ENCODE assay signal across 12 cellular contexts in the genomic region with DNA sequence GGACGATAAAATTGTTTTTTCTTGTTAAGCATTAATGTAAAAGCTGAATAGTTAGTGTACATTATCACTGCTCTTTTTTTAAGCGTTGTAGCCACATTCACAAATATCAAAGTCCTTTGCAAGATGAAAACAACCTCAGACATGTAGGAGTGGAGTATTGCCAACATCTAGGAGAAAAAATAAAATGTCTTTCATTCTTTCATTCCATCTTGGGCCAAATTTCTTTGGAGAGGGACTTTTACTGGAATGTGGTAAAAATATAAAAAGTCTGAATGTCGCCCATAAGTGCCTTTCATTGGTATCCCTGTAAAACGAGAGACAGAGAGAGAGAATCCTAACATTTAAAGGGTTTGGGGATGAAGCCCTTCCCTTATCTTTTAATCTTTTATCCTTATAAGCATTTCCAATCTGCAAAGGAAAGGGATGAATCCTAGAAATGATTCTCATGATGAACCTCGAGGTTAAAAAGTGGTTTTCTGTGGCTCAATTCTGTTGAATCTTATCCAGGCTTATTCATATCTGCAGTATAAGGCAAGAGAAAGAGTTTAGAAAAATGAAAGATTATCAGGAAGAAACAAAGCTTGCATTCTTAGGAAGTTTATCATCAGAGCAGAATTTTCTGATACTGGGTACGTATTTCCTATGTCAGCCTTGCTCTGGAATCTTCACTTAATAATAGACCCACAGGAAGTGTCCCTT.
DNase-seq lines count a peak whose midpoint lies in the region; ATAC-seq and TF ChIP-seq lines count a peak whose summit lies in the region.
"Had no signal": no experiment of that assay in that cellular context is flagged by ENCODE, and none has a peak within 500 bp of the region (broad histone marks: within the 10 kb centered on the region; RNA-seq: fewer than 3 reads in every experiment).

No MANE protein-coding gene starts in this region.

- H2BK5ac ChIP-seq in mesendoderm (ENCODE audit: low read length): no peak overlapping the region

- H3K4me1 ChIP-seq in Panc1 (ENCODE audit: control insufficient read depth, insufficient read depth, low read length): peaks cover 13% of the 10 kb centered on the region
- H3K4me1 ChIP-seq in mucosa of descending colon (ENCODE audit: low read depth): no peaks in the 10 kb centered on the region
- H3K4me1 ChIP-seq in mesendoderm (ENCODE audit: control insufficient read depth, low read depth, low read length): peaks cover 7% of the 10 kb centered on the region

- peaks cover 3% of the 10 kb centered on the region for H3K27me3 Mint-ChIP-seq in nephron (ENCODE audit: low read depth)

- no peak overlapping the region for H3K4me2 ChIP-seq in mesendoderm (ENCODE audit: low read length)

- no peaks in the 10 kb centered on the region for H3K9me3 ChIP-seq in Panc1 (ENCODE audit: control insufficient read depth, insufficient read depth, low read depth, low read length)
- H3K9me3 ChIP-seq in mucosa of descending colon: no peaks in the 10 kb centered on the region

- no peak overlapping the region for H2BK15ac ChIP-seq in mesendoderm (replicated peaks; ENCODE audit: low read depth)

- TF ChIP-seq CTCF in AG09309 (IDR thresholded peaks at IDR 0.05; ENCODE audit: control insufficient read depth, insufficient read depth, low read depth, low read length, missing control alignments): no peak
- no peak for TF ChIP-seq CTCF in Panc1 (IDR thresholded peaks at IDR 0.05)
- no peak for TF ChIP-seq CTCF in nephron (IDR thresholded peaks at IDR 0.05; ENCODE audit: unreplicated experiment in 3 of 3)
- no peak for TF ChIP-seq CTCF in mucosa of descending colon (IDR thresholded peaks at IDR 0.05)

- H4K5ac ChIP-seq in mesendoderm (ENCODE audit: low read length): no peak overlapping the region

- no peak overlapping the region for H3K23ac ChIP-seq in mesendoderm (ENCODE audit: low read length)

- no peaks in the 10 kb centered on the region for H3K9me3 Mint-ChIP-seq in nephron

- no peak overlapping the region for H3K4me3 Mint-ChIP-seq in nephron

- in situ Hi-C loops in Panc1 (cut with HindIII; ENCODE audit: low pct_unique_long_range_greater_than_20kb, low sequenced_read_pairs): no loop called here

- peak; percentile 72 for DNase-seq in AG09309 (ENCODE audit: low read depth)
- DNase-seq in Panc1 (ENCODE audit: low read depth, low spot score): no peak
- peak; percentile 62 for DNase-seq in dedifferentiated amniotic fluid mesenchymal stem cell (ENCODE audit: extremely low spot score)
- no peak for DNase-seq in mucosa of descending colon
- DNase-seq in mesendoderm: no peak
- DNase-seq in NCI-H526 treated with DMSO at 0.1 percent for 48 hours (lab: John Stamatoyannopoulos, UW): no peak
- DNase-seq: activated gamma-delta T cell treated with Interleukin-2 at 50 U/mL for 16 hours; central memory CD4-positive, alpha-beta T cell; DMS 273 treated with DMSO at 0.1 percent for 48 hours had no signal

- no peak overlapping the region for H2AK5ac ChIP-seq in mesendoderm (ENCODE audit: low read length)

- CTCF ChIA-PET in Panc1 (lab: Charles Lee): no interaction called here

- H3K36me3 ChIP-seq in Panc1 (ENCODE audit: control insufficient read depth, insufficient read depth, low read length) (no peaks in the 10 kb centered on the region), mucosa of descending colon (ENCODE audit: low read depth) (no peaks in the 10 kb centered on the region), mesendoderm (ENCODE audit: control insufficient read depth, insufficient read depth, low read length) (no peaks in the 10 kb centered on the region)

- no peak overlapping the region for H3K56ac ChIP-seq in mesendoderm (ENCODE audit: low read length)

- no CpG with 5 or more reads among the region's 6 CpGs for WGBS in mesendoderm (ENCODE audit: extremely low coverage, insufficient coverage, low lambda C conversion rate)

- H3K27ac ChIP-seq in Panc1 (ENCODE audit: low read length) (peak overlapping the region; percentile 25; the same call in 1 of the 2 replicates), mesendoderm (ENCODE audit: low read depth, low read length) (no peak overlapping the region)

- H3K4me1 Mint-ChIP-seq in nephron: peaks cover 67% of the 10 kb centered on the region

- H2BK120ac ChIP-seq in mesendoderm (ENCODE audit: low read depth, low read length): no peak overlapping the region

- no peak overlapping the region for H3K4ac ChIP-seq in mesendoderm (ENCODE audit: low read depth, low read length)

- H3K79me1 ChIP-seq in mesendoderm (ENCODE audit: low read length): no peaks in the 10 kb centered on the region

- no peaks in the 10 kb centered on the region for H3K36me3 Mint-ChIP-seq in nephron (ENCODE audit: low read depth)

- H3K27me3 ChIP-seq in Panc1 (ENCODE audit: control insufficient read depth, insufficient read depth, low read length) (no peaks in the 10 kb centered on the region), mesendoderm (ENCODE audit: insufficient read depth, low read length, poor library complexity) (no peaks in the 10 kb centered on the region)

- no peak for ATAC-seq in Panc1
- ATAC-seq in mucosa of descending colon: no peak
- no peak for ATAC-seq in HG03439 (IDR thresholded peaks at IDR 0.05; ENCODE audit: unreplicated experiment)

- no peak overlapping the region for H4K8ac ChIP-seq in mesendoderm (ENCODE audit: low read depth, low read length)

- H3K18ac ChIP-seq in mesendoderm (ENCODE audit: low read length): no peak overlapping the region

- POLR2A ChIA-PET in Panc1 (lab: Charles Lee): no interaction called here

- BruUV-seq in Panc1 (replicated peaks; lab: Mats Ljungman, UMichigan): no TSS peak

- H3K4me3 ChIP-seq in AG09309 (ENCODE audit: control insufficient read depth, low read depth, low read length) (no peak overlapping the region), Panc1 (ENCODE audit: low read depth in 2 of 2, low read length in 2 of 2) (no peak overlapping the region), mucosa of descending colon (no peak overlapping the region), mesendoderm (ENCODE audit: low read length) (no peak overlapping the region)
- H3K4me3 ChIP-seq: skin epidermis had no signal

- H3K79me2 ChIP-seq in mesendoderm (ENCODE audit: control insufficient read depth, insufficient read depth, low read length): no peaks in the 10 kb centered on the region

- no peak overlapping the region for H3K9ac ChIP-seq in mesendoderm (ENCODE audit: low read length)

- intact Hi-C loops in Panc1 (cut with micrococcal nuclease; ENCODE audit: unreplicated experiment) (no loop called here), mucosa of descending colon (cut with DNase I, micrococcal nuclease) (loop anchor here in 1 of 2 donors (10.0 kb wide), 1 partner anchor 1082 kb away; no protein-coding TSS in a partner anchor)

- peak overlapping the region; percentile 93 for H3K27ac Mint-ChIP-seq in nephron

Comparison
In these comparisons a context has a peak if more than half of its experiments do, and no peak if none do; other contexts are left out.
1. DNase-seq: peak in AG09309 (single experiment) and dedifferentiated amniotic fluid mesenchymal stem cell (single experiment); none in Panc1 (single experiment), mucosa of descending colon (0 of 3), mesendoderm (single experiment) and NCI-H526 treated with DMSO at 0.1 percent for 48 hours (single experiment).